ENCODE assay signal across 8 cellular contexts in genomic region chr20:48826883-48827771, GRCh38. TPM values are rescaled to one million over a fixed set of nuclear protein-coding genes. Genes with fewer than 3 reads are reported as not detected.
DNase-seq lines count a peak whose midpoint lies in the region; ATAC-seq and TF ChIP-seq lines count a peak whose summit lies in the region.

No MANE protein-coding gene starts in this region.

- H3K27me3 ChIP-seq in SJCRH30: no peaks in the 10 kb centered on the region
- peaks cover 0 to 23% of the 10 kb centered on the region in 2 experiments for H3K27me3 ChIP-seq in mesenchymal stem cell (ENCODE audit: control insufficient read depth in 1 of 2, insufficient read depth in 1 of 2, low read length in 2 of 2)
- peaks cover 37% of the 10 kb centered on the region for H3K27me3 ChIP-seq in thymus (ENCODE audit: control insufficient read depth, insufficient read depth)

- 1% methylated on average over 64 of the region's 72 CpGs for WGBS in mesenchymal stem cell
- 1% methylated on average over 72 of the region's 72 CpGs for WGBS in thymus

- H3K23ac ChIP-seq in mesenchymal stem cell (ENCODE audit: low read length in 2 of 2): no peak overlapping the region

- H2AFZ ChIP-seq in mesenchymal stem cell (ENCODE audit: low read depth, low read length): no peak overlapping the region

- no peaks in the 10 kb centered on the region for H3K9me3 ChIP-seq in SJCRH30 (replicated peaks)
- H3K9me3 ChIP-seq in mesenchymal stem cell (ENCODE audit: control insufficient read depth, low read length): no peaks in the 10 kb centered on the region
- no peaks in the 10 kb centered on the region for H3K9me3 ChIP-seq in thymus (ENCODE audit: control insufficient read depth)

- H3K36me3 ChIP-seq in SJCRH30: no peaks in the 10 kb centered on the region
- H3K36me3 ChIP-seq in mesenchymal stem cell (ENCODE audit: control insufficient read depth in 1 of 2, insufficient read depth in 2 of 2, low read depth in 1 of 2, low read length in 2 of 2): no peaks in the 10 kb centered on the region
- no peaks in the 10 kb centered on the region for H3K36me3 ChIP-seq in thymus (ENCODE audit: control insufficient read depth, insufficient read depth)

- H3K4ac ChIP-seq in mesenchymal stem cell (ENCODE audit: low read depth in 1 of 2, low read length in 2 of 2): no peak overlapping the region

- H2AK5ac ChIP-seq in mesenchymal stem cell (ENCODE audit: low read length, severe bottlenecking): no peak overlapping the region

- H4K91ac ChIP-seq in mesenchymal stem cell (ENCODE audit: low read length): no peak overlapping the region

- peak overlapping the region; percentile 59 for H3K9ac ChIP-seq in mesenchymal stem cell (ENCODE audit: low read length)

- no peak overlapping the region for H2BK5ac ChIP-seq in mesenchymal stem cell (ENCODE audit: low read depth, low read length, poor library complexity, severe bottlenecking)

- H3K27ac ChIP-seq in SJCRH30 (peak overlapping the region; percentile 52), mesenchymal stem cell (ENCODE audit: low read length, poor library complexity, severe bottlenecking) (no peak overlapping the region), thymus (ENCODE audit: low read depth) (no peak overlapping the region)

- peak overlapping the region; percentile 78 for H3K4me2 ChIP-seq in mesenchymal stem cell (ENCODE audit: low read length, poor library complexity, severe bottlenecking)

- H3K79me1 ChIP-seq in mesenchymal stem cell (replicated peaks; ENCODE audit: low read length, poor library complexity, severe bottlenecking): peaks cover 5% of the 10 kb centered on the region

- DNase-seq in activated CD4-positive, CD25-positive, alpha-beta regulatory T cell treated with anti-CD3 and anti-CD28 coated beads, Interleukin-2, amount 50 U/mL, for 72 hours: peak; percentile 68
- DNase-seq in activated CD4-positive, CD25-positive, alpha-beta regulatory T cell (lab: John Stamatoyannopoulos, UW): no peak
- peak; percentile 62 to 70 for DNase-seq in SJCRH30
- no peak for DNase-seq in choroid plexus epithelial cell (ENCODE audit: low read depth)
- peak; percentile 48 for DNase-seq in mesenchymal stem cell

- H3K18ac ChIP-seq in mesenchymal stem cell (ENCODE audit: low read depth in 1 of 2, low read length in 2 of 2): peak overlapping the region in 1 of 2 experiments; percentile 13

- H3K14ac ChIP-seq in mesenchymal stem cell (ENCODE audit: low read length in 2 of 2): no peak overlapping the region

- no peak overlapping the region for H2BK12ac ChIP-seq in mesenchymal stem cell (ENCODE audit: low read length in 2 of 2)

- H2BK120ac ChIP-seq in mesenchymal stem cell (ENCODE audit: low read depth, low read length): no peak overlapping the region

- H3K4me3 ChIP-seq in SJCRH30 (peak overlapping the region; percentile 97), choroid plexus epithelial cell (ENCODE audit: low read depth, low read length) (peak overlapping the region; percentile 74), mesenchymal stem cell (ENCODE audit: insufficient read depth in 1 of 2, low read depth in 1 of 2, low read length in 2 of 2) (peak overlapping the region; percentile 69 to 76), thymus (ENCODE audit: low read length) (peak overlapping the region; percentile 51)

- peak; percentile 19 for ATAC-seq in HG02852 (IDR thresholded peaks at IDR 0.05; ENCODE audit: unreplicated experiment)
- ATAC-seq in HG03460 (IDR thresholded peaks at IDR 0.05; ENCODE audit: unreplicated experiment): no peak

- H3K4me1 ChIP-seq in SJCRH30: peaks cover 27% of the 10 kb centered on the region
- peaks cover 28% of the 10 kb centered on the region for H3K4me1 ChIP-seq in mesenchymal stem cell (ENCODE audit: control insufficient read depth, insufficient read depth, low read depth, low read length)
- H3K4me1 ChIP-seq in thymus (ENCODE audit: control insufficient read depth, insufficient read depth, low read length): no peaks in the 10 kb centered on the region

- H4K8ac ChIP-seq in mesenchymal stem cell (ENCODE audit: low read length): no peak overlapping the region

- no peak for TF ChIP-seq CTCF in choroid plexus epithelial cell (conservative IDR thresholded peaks at IDR 0.05; ENCODE audit: low read depth, low read length)

- H2BK15ac ChIP-seq in mesenchymal stem cell (ENCODE audit: low read depth, poor library complexity, severe bottlenecking): no peak overlapping the region

RNA-seq across cellular contexts. Expression of gene PREX1, which starts 0.7 kb away (rescaled TPM):
- total RNA-seq in SJCRH30 (2014; rRNA removed; shearing (Covaris generic)): 88.9 and 92.8 TPM in 2 replicates
- 0.77 TPM for polyA plus RNA-seq in mesenchymal stem cell (2013, experiment 1 of 2)
- 0.84 TPM for polyA plus RNA-seq in mesenchymal stem cell (2013, experiment 2 of 2)
- polyA plus RNA-seq in thymus: 19.8 TPM

Comparison
In these comparisons a context has a peak if more than half of its experiments do, and no peak if none do; other contexts are left out.
1. DNase-seq: peak in activated CD4-positive, CD25-positive, alpha-beta regulatory T cell treated with anti-CD3 and anti-CD28 coated beads, Interleukin-2, amount 50 U/mL, for 72 hours (single experiment), SJCRH30 (2 of 2) and mesenchymal stem cell (single experiment); none in activated CD4-positive, CD25-positive, alpha-beta regulatory T cell (0 of 4) and choroid plexus epithelial cell (single experiment).
2. Peak in every context shown above with its lines, with median percentiles within 50 percentile points of each other: H3K4me3 ChIP-seq.